9 cellular contexts compared by ENCODE assay signal in the genomic region with DNA sequence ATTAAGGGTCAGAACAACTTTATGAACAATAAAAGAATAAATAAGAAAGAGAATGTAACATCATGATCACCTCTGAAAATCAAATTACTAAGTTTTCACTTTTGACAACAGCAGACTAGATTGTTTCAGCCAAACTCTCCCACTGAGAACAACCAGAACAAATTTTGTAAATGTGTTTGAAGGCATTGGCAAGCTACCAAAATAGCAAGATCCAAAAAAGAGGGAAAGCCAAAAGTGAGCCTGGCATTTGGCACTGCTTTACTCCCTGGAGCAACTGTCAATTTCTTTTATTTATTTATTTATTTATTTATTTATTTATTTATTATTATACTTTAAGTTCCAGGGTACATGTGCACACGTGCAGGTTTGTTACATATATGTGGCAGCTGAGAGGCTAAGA.
A peak's percentile ranks its signal among the peaks of the same experiment; 100 is the strongest.
DNase-seq lines count a peak whose midpoint lies in the region; ATAC-seq and TF ChIP-seq lines count a peak whose summit lies in the region.
"Had no signal": no experiment of that assay in that cellular context is flagged by ENCODE, and none has a peak within 500 bp of the region (broad histone marks: within the 10 kb centered on the region; RNA-seq: fewer than 3 reads in every experiment).

No MANE protein-coding gene starts in this region.

- in situ Hi-C loops in G401 (cut with HindIII; ENCODE audit: low sequenced_read_pairs) (no loop called here), GM13977 (cut with MboI; ENCODE audit: low pct_unique_long_range_greater_than_20kb, low sequenced_read_pairs, unreplicated experiment) (no loop called here)

- DNase-seq in G401 (ENCODE audit: low spot score) (peak; percentile 64), NCI-H446 treated with DMSO at 0.1 percent for 48 hours (lab: John Stamatoyannopoulos, UW) (peak; percentile 88), left lobe of liver (ENCODE audit: low spot score) (no peak), GM13977 (ENCODE audit: low spot score) (no peak), NCI-H2196 (lab: John Stamatoyannopoulos, UW; ENCODE audit: unreplicated experiment) (no peak), glomerular visceral epithelial cell (ENCODE audit: extremely low spot score) (no peak)
- DNase-seq: DMS79, GDM1, HCEC 1CT had no signal

- peak; percentile 62 for ATAC-seq in left lobe of liver

- no peak for TF ChIP-seq CTCF in GM13977 (IDR thresholded peaks at IDR 0.05; ENCODE audit: extremely low read depth, insufficient read depth, missing control alignments)

Comparison
In these comparisons a context has a peak if more than half of its experiments do, and no peak if none do; other contexts are left out.
1. DNase-seq: peak in G401 (single experiment) and NCI-H446 treated with DMSO at 0.1 percent for 48 hours (single experiment); none in left lobe of liver (single experiment), GM13977 (single experiment), NCI-H2196 (single experiment) and glomerular visceral epithelial cell (single experiment).